In the genomic region with DNA sequence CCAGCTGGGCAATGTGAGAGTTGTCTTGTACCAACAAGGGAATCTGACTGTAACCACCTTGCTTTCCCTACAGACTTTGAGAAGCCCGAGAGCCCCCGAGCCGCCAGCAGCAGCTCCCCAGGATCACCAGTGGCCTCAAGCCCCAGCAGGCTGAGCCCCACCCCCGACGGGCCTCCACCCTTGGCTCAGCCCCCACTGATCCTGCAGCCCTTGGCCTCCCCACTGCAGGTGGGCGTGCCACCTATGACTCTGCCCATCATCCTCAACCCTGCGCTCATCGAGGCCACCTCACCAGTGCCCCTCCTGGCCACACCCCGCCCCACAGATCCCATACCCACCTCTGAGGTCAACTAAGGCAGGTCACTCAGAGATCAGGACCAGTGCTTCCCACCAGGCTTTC, we compare ENCODE assay signal across 24 cellular contexts.
"Had no signal": no experiment of that assay in that cellular context is flagged by ENCODE, and none has a peak within 500 bp of the region (broad histone marks: within the 10 kb centered on the region; RNA-seq: fewer than 3 reads in every experiment).

No MANE protein-coding gene starts in this region.

- H3K4me1 ChIP-seq: breast epithelium, Peyer's patch had no signal

- H3K4me3 ChIP-seq: breast epithelium, Peyer's patch had no signal

- H3K27ac ChIP-seq: breast epithelium, Peyer's patch, RWPE1 had no signal

- H3K9me3 ChIP-seq: breast epithelium, Peyer's patch had no signal

- H3K27me3 ChIP-seq: breast epithelium, Peyer's patch had no signal

- DNase-seq: activated B cell treated with CpG ODN at 0.5 μM for 24 hours; activated CD4-positive, alpha-beta T cell treated with anti-CD3 and anti-CD28 coated beads for 1 hour; activated CD4-positive, alpha-beta T cell treated with anti-CD3 and anti-CD28 coated beads, Interleukin-2, amount 10 ng/mL, durations not matched to agents 24 days and 14 days; activated CD4-positive, alpha-beta T cell treated with anti-CD3 and anti-CD28 coated beads, Interleukin-2, amount 50 U/mL, for 48 hours; activated gamma-delta T cell treated with Interleukin-2 at 50 U/mL for 16 hours; activated naive CD4-positive, alpha-beta T cell treated with anti-CD3 and anti-CD28 coated beads, Interleukin-2, amount 10 ng/mL, durations not matched to agents 7 days and 5 days; activated naive CD8-positive, alpha-beta T cell treated with anti-CD3 and anti-CD28 coated beads for 36 hours; activated T-cell treated with anti-CD3 and anti-CD28 coated beads for 4 hours; activated T-cell treated with anti-CD3 and anti-CD28 coated beads, Interleukin-2, amount 50 U/mL, for 48 hours; caudate nucleus; Kasumi-1; NCI-H1105 treated with DMSO at 0.1 percent for 48 hours; NCI-H1436 treated with DMSO at 0.1 percent for 48 hours; NCI-H187 treated with DMSO at 0.1 percent for 48 hours; NCI-H2081 treated with DMSO at 0.1 percent for 48 hours; NCI-H446; NCI-H524; Peyer's patch; SHP77 treated with DMSO at 0.1 percent for 48 hours; T-helper 2 cell; T1000 had no signal

- FAIRE-seq: TTC549 had no signal
